Comparison of ENCODE assay signal across 1 cellular context in the genomic region with DNA sequence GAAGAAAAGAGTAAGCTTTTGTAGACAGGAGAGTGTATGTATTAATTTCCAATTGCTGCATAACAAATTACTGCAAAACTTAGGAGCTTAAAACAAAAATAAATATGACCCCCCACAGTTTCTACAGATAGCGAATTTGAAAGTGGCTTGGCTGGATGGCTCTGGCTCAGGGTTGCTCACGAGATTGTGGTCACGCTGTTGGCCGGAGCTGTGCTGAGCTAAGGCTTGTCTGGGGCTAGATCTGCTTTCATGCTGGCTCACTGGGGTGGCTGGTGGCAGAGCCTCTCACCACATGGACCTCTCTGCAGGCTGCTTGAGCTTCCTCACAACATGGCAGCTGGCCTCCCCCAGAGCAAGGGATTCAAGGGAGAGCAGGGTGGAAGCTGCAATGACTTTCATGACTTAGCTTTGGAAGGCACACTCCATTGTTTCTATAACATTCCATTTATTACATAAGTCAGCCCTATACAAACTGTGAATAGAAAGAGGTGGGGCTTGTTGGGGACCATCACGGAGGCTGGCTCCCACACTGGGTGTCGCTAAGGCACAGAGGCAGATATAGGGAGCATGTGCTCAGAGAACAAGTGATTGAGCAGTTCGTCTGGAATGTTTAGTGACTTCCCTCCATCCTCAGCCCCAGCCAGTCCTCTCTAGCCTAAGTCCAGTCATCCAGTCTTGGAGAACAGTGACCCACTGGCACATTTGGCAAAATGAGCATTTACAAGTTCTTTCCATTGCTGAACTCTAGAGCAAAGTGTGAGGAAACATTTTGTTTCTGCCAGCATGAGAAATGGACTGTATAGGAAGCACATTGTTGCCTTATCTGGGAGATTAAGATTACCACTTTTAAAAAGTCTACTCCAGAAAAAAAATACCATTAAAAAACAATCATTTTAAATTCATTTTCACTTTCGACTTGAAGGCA.
TF ChIP-seq lines count a peak whose summit lies in the region.

No MANE protein-coding gene starts in this region.

TF ChIP-seq in SK-N-SH treated with all-trans-retinoic acid at 6 μM for 48 hours, 23 proteins besides CTCF, POLR2A, EP300 and RAD21 (continued from another document):
- TF ChIP-seq TSHZ2 (CRISPR knock-in tag; IDR thresholded peaks at IDR 0.05) (no peak), ZFP3 (CRISPR knock-in tag; IDR thresholded peaks at IDR 0.05) (no peak)
